8 cellular contexts compared by ENCODE assay signal in genomic region chr7:108569381-108570145, GRCh38. TPM values are rescaled to one million over a fixed set of nuclear protein-coding genes. Genes with fewer than 3 reads are reported as not detected.
A peak's percentile ranks its signal among the peaks of the same experiment; 100 is the strongest.
DNase-seq lines count a peak whose midpoint lies in the region; ATAC-seq and TF ChIP-seq lines count a peak whose summit lies in the region.

Gene DNAJB9 (plus strand): TSS chr7:108569874. CDS start chr7:108571727, 1,853 bp downstream.
Gene THAP5 (minus strand): TSS chr7:108569706. CDS start chr7:108569569, 137 bp downstream.

- ATAC-seq in GM23338, result peak; percentile 95
- ATAC-seq in activated T-helper 17 cell treated with anti-CD3 and anti-CD28 coated beads, Interleukin-2, amount 50 U/mL, for 72 hours (replicated peaks), result peak; percentile 90
- peak; percentile 81 to 85 for ATAC-seq in naive B cell (ENCODE audit: low read depth in 2 of 2)
- peak; percentile 98 for ATAC-seq in stimulated activated memory B cell treated with anti-CD40 and anti-IgM and Interleukin-4, amounts not matched to agents 10 μg/mL and 1 μg/mL and 100 μg/mL, for 72 hours

- peaks cover 77% of the 10 kb centered on the region for H3K36me3 ChIP-seq in DOHH2 (ENCODE audit: control insufficient read depth, low read length)
- peaks cover 13% of the 10 kb centered on the region for H3K36me3 ChIP-seq in GM23338 (ENCODE audit: insufficient read depth)

- H3K4me1 ChIP-seq in DOHH2 (ENCODE audit: control insufficient read depth, low read length) (peaks cover 33% of the 10 kb centered on the region), GM23338 (ENCODE audit: insufficient read depth) (peaks cover 20% of the 10 kb centered on the region)

- H3K36me3 Mint-ChIP-seq in GM23338 (ENCODE audit: low read depth), result peaks cover 27% of the 10 kb centered on the region; the same call in 2 of the 3 replicates
- peaks cover 90% of the 10 kb centered on the region for H3K36me3 Mint-ChIP-seq in activated T-helper 17 cell treated with anti-CD3 and anti-CD28 coated beads, Interleukin-2, amount 50 U/mL, for 72 hours (ENCODE audit: low read depth)
- peaks cover 8% of the 10 kb centered on the region in 2 donors for H3K36me3 Mint-ChIP-seq in naive B cell
- H3K36me3 Mint-ChIP-seq in stimulated activated memory B cell treated with anti-CD40 and anti-IgM and Interleukin-4, amounts not matched to agents 10 μg/mL and 1 μg/mL and 100 μg/mL, for 72 hours, result peaks cover 18% of the 10 kb centered on the region

- peak within 1 kb of the TSS; percentile 94 for H3K4me3 Mint-ChIP-seq in GM23338
- H3K4me3 Mint-ChIP-seq in activated T-helper 17 cell treated with anti-CD3 and anti-CD28 coated beads, Interleukin-2, amount 50 U/mL, for 72 hours, result peak within 1 kb of the TSS; percentile 97
- peak within 1 kb of the TSS; percentile 93 to 99 (median 97) for H3K4me3 Mint-ChIP-seq in naive B cell
- H3K4me3 Mint-ChIP-seq in stimulated activated memory B cell treated with anti-CD40 and anti-IgM and Interleukin-4, amounts not matched to agents 10 μg/mL and 1 μg/mL and 100 μg/mL, for 72 hours, result peak within 1 kb of the TSS; percentile 86

- peak within 1 kb of the TSS; percentile 30; the same call in 1 of the 2 replicates for H2AFZ ChIP-seq in GM23338

- no peak for TF ChIP-seq CTCF in DOHH2 (IDR thresholded peaks at IDR 0.05; ENCODE audit: low read depth, low read length, poor library complexity, severe bottlenecking)
- no peak for TF ChIP-seq CTCF in GM23338 (conservative IDR thresholded peaks at IDR 0.05; ENCODE audit: low read depth in 2 of 2)

- H3K9me2 ChIP-seq in DOHH2 (replicated peaks; ENCODE audit: control insufficient read depth, low read length) (no peaks in the 10 kb centered on the region), GM23338 (ENCODE audit: insufficient read depth) (no peaks in the 10 kb centered on the region)

- H3K79me2 ChIP-seq in DOHH2 (ENCODE audit: control insufficient read depth, low read length) (peaks cover 85% of the 10 kb centered on the region), GM23338 (replicated peaks; ENCODE audit: insufficient read depth) (peaks cover 74% of the 10 kb centered on the region)

- H3K27me3 Mint-ChIP-seq in GM23338 (ENCODE audit: insufficient read depth, low read depth, poor library complexity), result peaks cover 4% of the 10 kb centered on the region
- no peaks in the 10 kb centered on the region for H3K27me3 Mint-ChIP-seq in activated T-helper 17 cell treated with anti-CD3 and anti-CD28 coated beads, Interleukin-2, amount 50 U/mL, for 72 hours
- H3K27me3 Mint-ChIP-seq in naive B cell, result no peaks in the 10 kb centered on the region
- no peaks in the 10 kb centered on the region for H3K27me3 Mint-ChIP-seq in stimulated activated memory B cell treated with anti-CD40 and anti-IgM and Interleukin-4, amounts not matched to agents 10 μg/mL and 1 μg/mL and 100 μg/mL, for 72 hours

- peak; percentile 99 for DNase-seq in GM23338 (ENCODE audit: low spot score)
- DNase-seq in LHCN-M2 (ENCODE audit: low read depth), result peak; percentile 100
- peak; percentile 100 for DNase-seq in RPMI8226
- DNase-seq in fibroblast of gingiva (ENCODE audit: low read depth), result peak; percentile 100
- peak; percentile 100 for DNase-seq in naive B cell

- H4K20me1 ChIP-seq in DOHH2 (ENCODE audit: control insufficient read depth, insufficient read depth, low read depth, low read length), result no peaks in the 10 kb centered on the region
- H4K20me1 ChIP-seq in GM23338 (replicated peaks; ENCODE audit: insufficient read depth), result 0 out of 2 replicates have a peak, but pooled peaks cover 10% of the 10 kb centered on the region

- peaks cover 19% of the 10 kb centered on the region; the same call in 2 of the 3 replicates for H3K4me1 Mint-ChIP-seq in GM23338
- peaks cover 7% of the 10 kb centered on the region for H3K4me1 Mint-ChIP-seq in activated T-helper 17 cell treated with anti-CD3 and anti-CD28 coated beads, Interleukin-2, amount 50 U/mL, for 72 hours
- H3K4me1 Mint-ChIP-seq in naive B cell, result peaks cover 27 to 54% (median 40%) of the 10 kb centered on the region in 3 donors
- H3K4me1 Mint-ChIP-seq in stimulated activated memory B cell treated with anti-CD40 and anti-IgM and Interleukin-4, amounts not matched to agents 10 μg/mL and 1 μg/mL and 100 μg/mL, for 72 hours, result peaks cover 29% of the 10 kb centered on the region

- no peaks in the 10 kb centered on the region for H3K9me3 ChIP-seq in DOHH2 (ENCODE audit: control insufficient read depth, insufficient read depth, low read length)

- H3K4me3 ChIP-seq in DOHH2 (ENCODE audit: low read length), result peak within 1 kb of the TSS; percentile 83
- H3K4me3 ChIP-seq in GM23338, result peak within 1 kb of the TSS; percentile 66

- H3K4me2 ChIP-seq in DOHH2 (ENCODE audit: low read length) (peak within 1 kb of the TSS; percentile 78), GM23338 (peak within 1 kb of the TSS; percentile 89)

- peaks cover 3% of the 10 kb centered on the region; the same call in 1 of the 2 replicates for H3F3A ChIP-seq in DOHH2 (ENCODE audit: control insufficient read depth, insufficient read depth)
- H3F3A ChIP-seq in GM23338 (replicated peaks; ENCODE audit: low read depth), result no peaks in the 10 kb centered on the region

- H3K27ac ChIP-seq in DOHH2 (ENCODE audit: low read depth, low read length) (peak within 1 kb of the TSS; percentile 92), GM23338 (ENCODE audit: low read depth) (peak within 1 kb of the TSS; percentile 93)

- no peaks in the 10 kb centered on the region for H3K27me3 ChIP-seq in DOHH2 (ENCODE audit: control insufficient read depth, low read length)
- no peaks in the 10 kb centered on the region for H3K27me3 ChIP-seq in GM23338 (ENCODE audit: insufficient read depth)

- H3K9me3 Mint-ChIP-seq in GM23338 (no peaks in the 10 kb centered on the region; the same call in 2 of the 3 replicates), naive B cell (no peaks in the 10 kb centered on the region)
- no peaks in the 10 kb centered on the region for H3K9me3 Mint-ChIP-seq in activated T-helper 17 cell treated with anti-CD3 and anti-CD28 coated beads, Interleukin-2, amount 50 U/mL, for 72 hours
- no peaks in the 10 kb centered on the region for H3K9me3 Mint-ChIP-seq in stimulated activated memory B cell treated with anti-CD40 and anti-IgM and Interleukin-4, amounts not matched to agents 10 μg/mL and 1 μg/mL and 100 μg/mL, for 72 hours

- H3K27ac Mint-ChIP-seq in GM23338, result peak within 1 kb of the TSS; percentile 98
- peak within 1 kb of the TSS; percentile 100 for H3K27ac Mint-ChIP-seq in activated T-helper 17 cell treated with anti-CD3 and anti-CD28 coated beads, Interleukin-2, amount 50 U/mL, for 72 hours
- H3K27ac Mint-ChIP-seq in naive B cell, result peak within 1 kb of the TSS; percentile 99 to 100 (median 100)
- peak within 1 kb of the TSS; percentile 98 for H3K27ac Mint-ChIP-seq in stimulated activated memory B cell treated with anti-CD40 and anti-IgM and Interleukin-4, amounts not matched to agents 10 μg/mL and 1 μg/mL and 100 μg/mL, for 72 hours

TF ChIP-seq in GM23338, 12 proteins besides CTCF, POLR2A, EP300 and RAD21 (continues in another document):
- TF ChIP-seq ZNF114 (CRISPR knock-in tag; IDR thresholded peaks at IDR 0.05), result no peak

RNA-seq across cellular contexts. Expression of gene DNAJB9, which starts in this region (rescaled TPM):
- 14.4 and 16.0 TPM in 2 replicates for total RNA-seq in GM23338 (2014; rRNA removed; shearing (Covaris generic))
- polyA plus RNA-seq in GM23338 (2016; fragmentation: Nextera tagmentation; extraction: Ambion mirVana) (7.3 and 8.4 TPM in 2 replicates), naive B cell (ENCODE audit: low read depth in 6 of 6) (100 to 1,000 TPM in 1 of 6 donors, 10 to 100 TPM in 5; 68.9 to 124 (median 81.2) TPM)
- 29.6 and 41.9 TPM in 2 replicates for total RNA-seq in LHCN-M2 (2014; rRNA removed)
- 15.5 TPM for polyA plus RNA-seq in LHCN-M2 (2012)
- total RNA-seq in activated T-helper 17 cell treated with anti-CD3 and anti-CD28 coated beads, Interleukin-2, amount 50 U/mL, for 72 hours, result 10 to 100 TPM; 10.1 to 17.4 TPM

RNA-seq across cellular contexts. Expression of gene THAP5, which starts in this region (rescaled TPM):
- 32.3 and 36.0 TPM in 2 replicates for total RNA-seq in GM23338 (2014; rRNA removed; shearing (Covaris generic))
- 15.2 and 18.2 TPM in 2 replicates for polyA plus RNA-seq in GM23338 (2016; fragmentation: Nextera tagmentation; extraction: Ambion mirVana)
- 26.3 and 43.6 TPM in 2 replicates for total RNA-seq in LHCN-M2 (2014; rRNA removed)
- polyA plus RNA-seq in LHCN-M2 (2012), result 6.5 TPM
- 10 to 100 TPM; 31.1 to 34.8 TPM for total RNA-seq in activated T-helper 17 cell treated with anti-CD3 and anti-CD28 coated beads, Interleukin-2, amount 50 U/mL, for 72 hours
- 10 to 100 TPM; 15.4 to 39.5 (median 27.4) TPM for polyA plus RNA-seq in naive B cell (ENCODE audit: low read depth in 6 of 6)

Comparison
In these comparisons a context has a peak if more than half of its experiments do, and no peak if none do; other contexts are left out.
1. Peak in every context shown above with its lines: DNase-seq, ATAC-seq, H3K4me3 ChIP-seq and H3K27ac ChIP-seq.